8 cellular contexts compared by ENCODE assay signal in the genomic region with DNA sequence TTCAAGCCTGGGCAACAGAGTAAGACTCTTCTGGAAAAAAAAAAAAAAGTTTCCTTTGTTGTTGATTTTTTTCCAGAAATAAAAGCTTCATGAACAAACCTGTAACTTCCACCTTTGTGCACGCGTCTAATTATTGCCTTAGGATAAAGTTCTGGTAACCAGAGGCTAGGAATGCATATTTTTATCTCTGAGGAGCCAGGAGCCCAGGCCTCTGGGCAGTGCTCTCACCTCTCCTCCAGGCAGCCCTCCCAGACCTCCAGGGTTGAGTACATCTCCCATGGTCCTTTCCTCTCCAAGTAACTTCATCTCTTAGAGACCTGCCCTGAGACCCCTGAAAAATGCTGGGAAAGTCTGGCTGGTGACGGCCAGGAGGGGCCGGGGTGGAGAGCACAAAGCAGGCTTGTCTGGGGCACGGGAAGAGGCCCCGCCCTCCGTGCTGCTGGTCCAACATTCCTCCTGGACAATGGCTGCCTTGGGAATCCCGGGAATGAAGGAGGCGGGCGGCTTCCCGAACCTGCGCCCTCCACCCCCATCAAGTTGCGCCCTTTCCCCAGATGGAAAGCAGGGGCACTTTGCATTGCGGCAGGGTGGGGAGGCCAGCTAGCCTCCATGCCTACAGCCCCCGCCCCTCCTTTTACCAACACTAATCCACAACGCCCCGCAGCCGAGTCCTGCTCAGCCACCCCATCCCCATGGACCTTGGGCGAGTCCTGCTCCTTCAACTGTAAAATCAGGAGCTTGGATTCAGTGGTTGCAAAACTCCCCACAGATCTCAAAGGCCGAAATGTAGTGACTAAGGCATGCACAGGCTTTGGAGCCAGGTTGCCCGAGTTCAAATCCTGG. TPM values are rescaled to one million over a fixed set of nuclear protein-coding genes. Genes with fewer than 3 reads are reported as not detected.
DNase-seq lines count a peak whose midpoint lies in the region; ATAC-seq and TF ChIP-seq lines count a peak whose summit lies in the region.

No MANE protein-coding gene starts in this region.

- in situ Hi-C loops in Caki2 (cut with HindIII; ENCODE audit: low pct_unique_long_range_greater_than_20kb, low sequenced_read_pairs) = no loop called here

- no peaks in the 10 kb centered on the region for H3K27me3 ChIP-seq in right cardiac atrium (ENCODE audit: control insufficient read depth, insufficient read depth)
- H3K27me3 ChIP-seq in CD4-positive, alpha-beta T cell (ENCODE audit: control insufficient read depth, insufficient read depth, low read length) = no peaks in the 10 kb centered on the region

- no peak overlapping the region for H3K27ac ChIP-seq in right cardiac atrium (ENCODE audit: low read length)
- H3K27ac ChIP-seq in CD4-positive, alpha-beta T cell (ENCODE audit: low read depth, low read length) = no peak overlapping the region

- TF ChIP-seq CTCF in WTC11 (IDR thresholded peaks at IDR 0.05) (no peak), osteocyte (IDR thresholded peaks at IDR 0.05) (no peak)
- no peak for TF ChIP-seq CTCF in CD4-positive, alpha-beta T cell (IDR thresholded peaks at IDR 0.05)

- H3K36me3 Mint-ChIP-seq in WTC11 (no peaks in the 10 kb centered on the region), osteocyte (ENCODE audit: unreplicated experiment) (no peaks in the 10 kb centered on the region)
- no peaks in the 10 kb centered on the region for H3K36me3 Mint-ChIP-seq in CD4-positive, alpha-beta T cell (ENCODE audit: low read depth)

- peaks cover 48% of the 10 kb centered on the region for H3K27me3 Mint-ChIP-seq in WTC11 (ENCODE audit: low read depth)
- H3K27me3 Mint-ChIP-seq in osteocyte (ENCODE audit: unreplicated experiment) = peaks cover 29% of the 10 kb centered on the region
- H3K27me3 Mint-ChIP-seq in CD4-positive, alpha-beta T cell = peaks cover 32% of the 10 kb centered on the region

- intact Hi-C loops in right cardiac atrium (cut with DNase I) = no loop called here
- intact Hi-C loops in CD4-positive, alpha-beta T cell (cut with DNase I, micrococcal nuclease) = no loop called here

- peaks cover 38% of the 10 kb centered on the region for H3K4me1 Mint-ChIP-seq in WTC11
- peaks cover 16% of the 10 kb centered on the region for H3K4me1 Mint-ChIP-seq in osteocyte (ENCODE audit: unreplicated experiment)
- peaks cover 13% of the 10 kb centered on the region for H3K4me1 Mint-ChIP-seq in CD4-positive, alpha-beta T cell (ENCODE audit: low read depth)

- H3K4me3 ChIP-seq in right cardiac atrium (ENCODE audit: low read length) = no peak overlapping the region

- H3K27ac Mint-ChIP-seq in WTC11 = peak overlapping the region; percentile 93
- no peak overlapping the region for H3K27ac Mint-ChIP-seq in osteocyte (ENCODE audit: unreplicated experiment)
- no peak overlapping the region for H3K27ac Mint-ChIP-seq in CD4-positive, alpha-beta T cell

- CTCF ChIA-PET in WTC11 (lab: Charles Lee) = interaction anchor here (0.6 to 3.5 kb wide), 6 partner anchors 9 to 39 kb away, joined by 3 to 23 read pairs (median 8); no protein-coding TSS in a partner anchor
- CTCF ChIA-PET in CD4-positive, alpha-beta T cell (lab: Charles Lee) = no interaction called here

- H3K4me1 ChIP-seq in right cardiac atrium (ENCODE audit: control insufficient read depth, insufficient read depth, low read length) = no peaks in the 10 kb centered on the region

- H3K9me3 Mint-ChIP-seq in WTC11 (no peaks in the 10 kb centered on the region), osteocyte (ENCODE audit: unreplicated experiment) (no peaks in the 10 kb centered on the region)
- H3K9me3 Mint-ChIP-seq in CD4-positive, alpha-beta T cell = no peaks in the 10 kb centered on the region

- DNase-seq in Caki2 (ENCODE audit: low read depth) (peak; percentile 71), WTC11 (ENCODE audit: low spot score) (peak; percentile 88), right cardiac atrium (peak; percentile 60 to 83 (median 82)), osteocyte (ENCODE audit: extremely low spot score, unreplicated experiment) (no peak)
- DNase-seq in stimulated activated CD4-positive, alpha-beta T cell treated with anti-CD3 and anti-CD28 coated beads, Interleukin-4, amount 100 ng/mL, for 1 hour = no peak
- no peak for DNase-seq in CD4-positive, alpha-beta T cell
- no peak for DNase-seq in stimulated activated CD4-positive, alpha-beta T cell treated with anti-CD3 and anti-CD28 coated beads, Interleukin-2, amount 100 ng/mL, for 24 hours

- no peaks in the 10 kb centered on the region for H3K9me3 ChIP-seq in right cardiac atrium (ENCODE audit: control insufficient read depth, low read length)
- H3K9me3 ChIP-seq in CD4-positive, alpha-beta T cell (ENCODE audit: control insufficient read depth, low read length) = no peaks in the 10 kb centered on the region

- 24% methylated on average over 21 of the region's 21 CpGs for WGBS in right cardiac atrium

- POLR2A ChIA-PET in WTC11 (lab: Charles Lee) = interaction anchor here (0.5 to 1.4 kb wide), 5 partner anchors 9 to 604 kb away, joined by 3 to 7 read pairs (median 4); no protein-coding TSS in a partner anchor
- POLR2A ChIA-PET in CD4-positive, alpha-beta T cell (lab: Charles Lee) = no interaction called here

- H3K4me3 Mint-ChIP-seq in WTC11 (peak overlapping the region; percentile 79), osteocyte (ENCODE audit: unreplicated experiment) (peak overlapping the region; percentile 43)
- no peak overlapping the region for H3K4me3 Mint-ChIP-seq in CD4-positive, alpha-beta T cell

- peak; percentile 97 for ATAC-seq in WTC11
- peak; percentile 74 to 80 for ATAC-seq in right cardiac atrium
- ATAC-seq in HG02870 (IDR thresholded peaks at IDR 0.05; ENCODE audit: unreplicated experiment) = no peak
- ATAC-seq in CD4-positive, alpha-beta T cell (ENCODE audit: poor library complexity) = no peak

TF ChIP-seq in WTC11, 78 proteins besides CTCF, POLR2A, EP300 and RAD21 (continues in another document):
- TF ChIP-seq RORB (CRISPR knock-in tag; IDR thresholded peaks at IDR 0.05) (no peak), CREM (CRISPR knock-in tag; IDR thresholded peaks at IDR 0.05) (no peak), NR2C2 (CRISPR knock-in tag; IDR thresholded peaks at IDR 0.05) (no peak), ATF1 (CRISPR knock-in tag; IDR thresholded peaks at IDR 0.05) (no peak), JAZF1 (CRISPR knock-in tag; IDR thresholded peaks at IDR 0.05) (no peak), ZNF219 (CRISPR knock-in tag; IDR thresholded peaks at IDR 0.05; ENCODE audit: borderline replicate concordance) (no peak), FOXK1 (CRISPR knock-in tag; IDR thresholded peaks at IDR 0.05) (no peak), FOXJ3 (CRISPR knock-in tag; IDR thresholded peaks at IDR 0.05; ENCODE audit: borderline replicate concordance) (no peak), TEAD1 (CRISPR knock-in tag; IDR thresholded peaks at IDR 0.05) (0 out of 2 replicates have a peak, but pooled peaks have one; percentile 40), NFATC4 (CRISPR knock-in tag; IDR thresholded peaks at IDR 0.05) (no peak)
- TF ChIP-seq, protein P1, sequence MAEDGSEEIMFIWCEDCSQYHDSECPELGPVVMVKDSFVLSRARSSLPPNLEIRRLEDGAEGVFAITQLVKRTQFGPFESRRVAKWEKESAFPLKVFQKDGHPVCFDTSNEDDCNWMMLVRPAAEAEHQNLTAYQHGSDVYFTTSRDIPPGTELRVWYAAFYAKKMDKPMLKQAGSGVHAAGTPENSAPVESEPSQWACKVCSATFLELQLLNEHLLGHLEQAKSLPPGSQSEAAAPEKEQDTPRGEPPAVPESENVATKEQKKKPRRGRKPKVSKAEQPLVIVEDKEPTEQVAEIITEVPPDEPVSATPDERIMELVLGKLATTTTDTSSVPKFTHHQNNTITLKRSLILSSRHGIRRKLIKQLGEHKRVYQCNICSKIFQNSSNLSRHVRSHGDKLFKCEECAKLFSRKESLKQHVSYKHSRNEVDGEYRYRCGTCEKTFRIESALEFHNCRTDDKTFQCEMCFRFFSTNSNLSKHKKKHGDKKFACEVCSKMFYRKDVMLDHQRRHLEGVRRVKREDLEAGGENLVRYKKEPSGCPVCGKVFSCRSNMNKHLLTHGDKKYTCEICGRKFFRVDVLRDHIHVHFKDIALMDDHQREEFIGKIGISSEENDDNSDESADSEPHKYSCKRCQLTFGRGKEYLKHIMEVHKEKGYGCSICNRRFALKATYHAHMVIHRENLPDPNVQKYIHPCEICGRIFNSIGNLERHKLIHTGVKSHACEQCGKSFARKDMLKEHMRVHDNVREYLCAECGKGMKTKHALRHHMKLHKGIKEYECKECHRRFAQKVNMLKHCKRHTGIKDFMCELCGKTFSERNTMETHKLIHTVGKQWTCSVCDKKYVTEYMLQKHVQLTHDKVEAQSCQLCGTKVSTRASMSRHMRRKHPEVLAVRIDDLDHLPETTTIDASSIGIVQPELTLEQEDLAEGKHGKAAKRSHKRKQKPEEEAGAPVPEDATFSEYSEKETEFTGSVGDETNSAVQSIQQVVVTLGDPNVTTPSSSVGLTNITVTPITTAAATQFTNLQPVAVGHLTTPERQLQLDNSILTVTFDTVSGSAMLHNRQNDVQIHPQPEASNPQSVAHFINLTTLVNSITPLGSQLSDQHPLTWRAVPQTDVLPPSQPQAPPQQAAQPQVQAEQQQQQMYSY (CRISPR knock-in tag; IDR thresholded peaks at IDR 0.05) = no peak
- TF ChIP-seq, protein P2, sequence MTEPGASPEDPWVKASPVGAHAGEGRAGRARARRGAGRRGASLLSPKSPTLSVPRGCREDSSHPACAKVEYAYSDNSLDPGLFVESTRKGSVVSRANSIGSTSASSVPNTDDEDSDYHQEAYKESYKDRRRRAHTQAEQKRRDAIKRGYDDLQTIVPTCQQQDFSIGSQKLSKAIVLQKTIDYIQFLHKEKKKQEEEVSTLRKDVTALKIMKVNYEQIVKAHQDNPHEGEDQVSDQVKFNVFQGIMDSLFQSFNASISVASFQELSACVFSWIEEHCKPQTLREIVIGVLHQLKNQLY (CRISPR knock-in tag; IDR thresholded peaks at IDR 0.05) = no peak

RNA-seq across cellular contexts. Expression of gene FIGNL2, which starts 7.3 kb away (rescaled TPM):
- 0.84 and 1.7 TPM in 2 replicates for total RNA-seq in Caki2 (2014; rRNA removed; shearing (Covaris generic); ENCODE audit: low replicate concordance)
- 9.9 to 10.3 TPM (median 10.0 TPM) in 3 replicates for total RNA-seq in WTC11 (2021)
- under 1 TPM; 0.25 to 0.39 (median 0.28) TPM for total RNA-seq in right cardiac atrium
- polyA plus RNA-seq in right cardiac atrium = 0.18 TPM
- total RNA-seq in osteocyte = 0.08 TPM in 2 replicates
- total RNA-seq in CD4-positive, alpha-beta T cell = 1 to 10 TPM; 1.2 to 1.3 TPM

RNA-seq across cellular contexts. Expression of gene ANKRD33, which starts 32.1 kb away (rescaled TPM):
- total RNA-seq in Caki2 (2014; rRNA removed; shearing (Covaris generic); ENCODE audit: low replicate concordance) = not detected in 2 replicates
- total RNA-seq in WTC11 (2021) = 1.7 to 2.3 TPM (median 2.0 TPM) in 3 replicates
- not detected for total RNA-seq in right cardiac atrium
- polyA plus RNA-seq in right cardiac atrium = not detected
- total RNA-seq in osteocyte = not detected in 2 replicates
- not detected for total RNA-seq in CD4-positive, alpha-beta T cell

RNA-seq across cellular contexts. Expression of gene ACVRL1, which starts 51.5 kb away (rescaled TPM):
- 0.35 and 4.4 TPM in 2 replicates for total RNA-seq in Caki2 (2014; rRNA removed; shearing (Covaris generic); ENCODE audit: low replicate concordance)
- 0.64 to 1.5 TPM (median 0.98 TPM) in 3 replicates for total RNA-seq in WTC11 (2021)
- total RNA-seq in right cardiac atrium = 10 to 100 TPM; 19.8 to 38.8 (median 28.7) TPM
- polyA plus RNA-seq in right cardiac atrium = 18.7 TPM
- not detected in 2 replicates for total RNA-seq in osteocyte
- not detected for total RNA-seq in CD4-positive, alpha-beta T cell

Comparison
In these comparisons a context has a peak if more than half of its experiments do, and no peak if none do; other contexts are left out.
1. DNase-seq: peak in Caki2 (single experiment), WTC11 (single experiment) and right cardiac atrium (3 of 3); none in osteocyte (single experiment), stimulated activated CD4-positive, alpha-beta T cell treated with anti-CD3 and anti-CD28 coated beads, Interleukin-4, amount 100 ng/mL, for 1 hour (single experiment), CD4-positive, alpha-beta T cell (0 of 10) and stimulated activated CD4-positive, alpha-beta T cell treated with anti-CD3 and anti-CD28 coated beads, Interleukin-2, amount 100 ng/mL, for 24 hours (0 of 2).
2. ATAC-seq: peak in WTC11 (single experiment) and right cardiac atrium (2 of 2); none in HG02870 (single experiment) and CD4-positive, alpha-beta T cell (single experiment).